28 cellular contexts compared by ENCODE assay signal in genomic region chr2:42040643-42041277, GRCh38. TPM values are rescaled to one million over a fixed set of nuclear protein-coding genes. Genes with fewer than 3 reads are reported as not detected.
DNase-seq lines count a peak whose midpoint lies in the region; ATAC-seq, FAIRE-seq and TF ChIP-seq lines count a peak whose summit lies in the region.
"Had no signal": no experiment of that assay in that cellular context is flagged by ENCODE, and none has a peak within 500 bp of the region (broad histone marks: within the 10 kb centered on the region; RNA-seq: fewer than 3 reads in every experiment).

No MANE protein-coding gene starts in this region.

- H3K36me3 ChIP-seq in HEK293 (ENCODE audit: control insufficient read depth in 2 of 2, insufficient read depth in 1 of 2, low read length in 2 of 2): no peaks in the 10 kb centered on the region
- H3K36me3 ChIP-seq: esophagus squamous epithelium, suprapubic skin had no signal

- no peak for ATAC-seq in activated T-cell treated with anti-CD3 and anti-CD28 coated beads, Interleukin-2, amount 50 U/mL, for 72 hours (replicated peaks in 1 of 2)
- no peak for ATAC-seq in HG03521 (IDR thresholded peaks at IDR 0.05; ENCODE audit: unreplicated experiment)
- ATAC-seq: activated naive CD4-positive, alpha-beta T cell treated with anti-CD3 and anti-CD28 coated beads, Interleukin-2, amount 50 U/mL, for 72 hours; activated T-helper 17 cell treated with anti-CD3 and anti-CD28 coated beads, Interleukin-2, amount 50 U/mL, for 72 hours; effector memory CD8-positive, alpha-beta T cell; left lobe of liver; naive thymus-derived CD8-positive, alpha-beta T cell; stimulated activated effector memory CD8-positive, alpha-beta T cell treated with anti-CD3 and anti-CD28 coated beads, Interleukin-12 subunit alpha, Interleukin-12 subunit beta, amount 100 ng/mL, for 72 hours had no signal

- no peak overlapping the region for H3K4me3 Mint-ChIP-seq in neural crest cell
- H3K4me3 Mint-ChIP-seq in activated T-cell treated with anti-CD3 and anti-CD28 coated beads, Interleukin-2, amount 50 U/mL, for 72 hours: no peak overlapping the region
- H3K4me3 Mint-ChIP-seq: activated T-helper 17 cell treated with anti-CD3 and anti-CD28 coated beads, Interleukin-2, amount 50 U/mL, for 72 hours; CD4-positive, alpha-beta memory T cell; effector memory CD8-positive, alpha-beta T cell; mesothelial cell of epicardium; naive thymus-derived CD8-positive, alpha-beta T cell; stimulated activated effector memory CD8-positive, alpha-beta T cell treated with anti-CD3 and anti-CD28 coated beads, Interleukin-12 subunit alpha, Interleukin-12 subunit beta, amount 100 ng/mL, for 72 hours; T-helper 2 cell treated with Interferon-gamma antibody and Interleukin-4, amounts not matched to agents 5 μg/mL and 100 μg/mL, for 36 hours had no signal

- H3K27ac Mint-ChIP-seq in neural crest cell (ENCODE audit: unreplicated experiment): no peak overlapping the region
- no peak overlapping the region for H3K27ac Mint-ChIP-seq in activated T-cell treated with anti-CD3 and anti-CD28 coated beads, Interleukin-2, amount 50 U/mL, for 72 hours
- H3K27ac Mint-ChIP-seq: activated naive CD4-positive, alpha-beta T cell treated with anti-CD3 and anti-CD28 coated beads, Interleukin-2, amount 50 U/mL, for 72 hours; activated T-helper 17 cell treated with anti-CD3 and anti-CD28 coated beads, Interleukin-2, amount 50 U/mL, for 72 hours; effector memory CD8-positive, alpha-beta T cell; mesothelial cell of epicardium; stimulated activated effector memory CD8-positive, alpha-beta T cell treated with anti-CD3 and anti-CD28 coated beads, Interleukin-12 subunit alpha, Interleukin-12 subunit beta, amount 100 ng/mL, for 72 hours; T-helper 2 cell treated with Interferon-gamma antibody and Interleukin-4, amounts not matched to agents 5 μg/mL and 100 μg/mL, for 36 hours had no signal

- H3K4me3 ChIP-seq in HEK293 (ENCODE audit: low read depth, low read length) (no peak overlapping the region), coronary artery (no peak overlapping the region)
- H3K4me3 ChIP-seq: esophagus squamous epithelium, suprapubic skin had no signal

- H3K27ac ChIP-seq in HEK293 (ENCODE audit: extremely low read depth, low read depth, low read length) (no peak overlapping the region), coronary artery (no peak overlapping the region)
- H3K27ac ChIP-seq: esophagus squamous epithelium, suprapubic skin, VCaP had no signal

- no peak for FAIRE-seq in D721Med (lab: Jason Lieb, UNC)
- FAIRE-seq: G401.6, RCC 7860 had no signal

- no peaks in the 10 kb centered on the region for H3K4me1 ChIP-seq in HEK293 (ENCODE audit: control insufficient read depth, insufficient read depth, low read length)
- H3K4me1 ChIP-seq: suprapubic skin had no signal

- no peaks in the 10 kb centered on the region for H3K9me3 Mint-ChIP-seq in neural crest cell
- no peaks in the 10 kb centered on the region for H3K9me3 Mint-ChIP-seq in activated T-cell treated with anti-CD3 and anti-CD28 coated beads, Interleukin-2, amount 50 U/mL, for 72 hours
- H3K9me3 Mint-ChIP-seq: activated naive CD4-positive, alpha-beta T cell treated with anti-CD3 and anti-CD28 coated beads, Interleukin-2, amount 50 U/mL, for 72 hours; activated T-helper 17 cell treated with anti-CD3 and anti-CD28 coated beads, Interleukin-2, amount 50 U/mL, for 72 hours; effector memory CD8-positive, alpha-beta T cell; mesothelial cell of epicardium; naive thymus-derived CD8-positive, alpha-beta T cell; stimulated activated effector memory CD8-positive, alpha-beta T cell treated with anti-CD3 and anti-CD28 coated beads, Interleukin-12 subunit alpha, Interleukin-12 subunit beta, amount 100 ng/mL, for 72 hours; T-helper 2 cell treated with Interferon-gamma antibody and Interleukin-4, amounts not matched to agents 5 μg/mL and 100 μg/mL, for 36 hours had no signal

- CTCF ChIA-PET in HEK293 (lab: Yijun Ruan, JAX): interaction anchor here (0.6 to 1.0 kb wide), 3 partner anchors 14 to 180 kb away, joined by 3 to 4 read pairs (median 4); no protein-coding TSS in a partner anchor

- POLR2A ChIA-PET in HEK293 (lab: Yijun Ruan, JAX): no interaction called here

- no peaks in the 10 kb centered on the region for H3K9me3 ChIP-seq in HEK293 (ENCODE audit: control insufficient read depth, insufficient read depth, low read depth, low read length)
- H3K9me3 ChIP-seq: esophagus squamous epithelium, suprapubic skin had no signal

- TF ChIP-seq CTCF in D721Med (IDR thresholded peaks at IDR 0.05; ENCODE audit: insufficient read depth, missing control alignments) (peak; percentile 15), HEK293 (tag by site-specific recombination; IDR thresholded peaks at IDR 0.05) (no peak), coronary artery (IDR thresholded peaks at IDR 0.05) (no peak), neural crest cell (conservative IDR thresholded peaks at IDR 0.05) (peak; percentile 17)

- intact Hi-C loops in head of caudate nucleus (cut with DNase I): loop anchor here (5.0 kb wide), 1 partner anchor 68 kb away; no protein-coding TSS in a partner anchor

- DNase-seq in D721Med (ENCODE audit: insufficient read length, low spot score): no peak
- DNase-seq in coronary artery (ENCODE audit: low spot score): peak; percentile 69
- no peak for DNase-seq in neural crest cell (ENCODE audit: low read depth, low spot score)
- no peak for DNase-seq in activated T-cell treated with anti-CD3 and anti-CD28 coated beads, Interleukin-2, amount 50 U/mL, for 72 hours
- no peak for DNase-seq in OCI-M1 (lab: John Stamatoyannopoulos, UW)
- no peak for DNase-seq in head of caudate nucleus
- DNase-seq: activated CD4-positive, alpha-beta T cell treated with anti-CD3 and anti-CD28 coated beads, Interleukin-2, amount 50 U/mL, for 1 hour; aorta; CD4-positive, alpha-beta memory T cell; effector memory CD8-positive, alpha-beta T cell; esophagus squamous epithelium; naive thymus-derived CD8-positive, alpha-beta T cell; NCI-H1048; NCI-H187 treated with DMSO at 0.1 percent for 48 hours; NK-92 treated with Interleukin-12 subunit alpha and Interleukin-12 subunit beta, amount 100 ng/mL, for 24 hours; stimulated activated CD4-positive, alpha-beta T cell treated with anti-CD3 and anti-CD28 coated beads, Interleukin-1b, Interleukin-23, amount 100 ng/mL, for 48 hours had no signal

- no peaks in the 10 kb centered on the region for H3K36me3 Mint-ChIP-seq in neural crest cell (ENCODE audit: low read depth)
- no peaks in the 10 kb centered on the region for H3K36me3 Mint-ChIP-seq in activated T-cell treated with anti-CD3 and anti-CD28 coated beads, Interleukin-2, amount 50 U/mL, for 72 hours (ENCODE audit: insufficient read depth in 2 of 2)
- H3K36me3 Mint-ChIP-seq: activated naive CD4-positive, alpha-beta T cell treated with anti-CD3 and anti-CD28 coated beads, Interleukin-2, amount 50 U/mL, for 72 hours; CD4-positive, alpha-beta memory T cell; mesothelial cell of epicardium; stimulated activated effector memory CD8-positive, alpha-beta T cell treated with anti-CD3 and anti-CD28 coated beads, Interleukin-12 subunit alpha, Interleukin-12 subunit beta, amount 100 ng/mL, for 72 hours had no signal

- no peaks in the 10 kb centered on the region for H3K27me3 Mint-ChIP-seq in neural crest cell (ENCODE audit: low read depth)
- H3K27me3 Mint-ChIP-seq in activated T-cell treated with anti-CD3 and anti-CD28 coated beads, Interleukin-2, amount 50 U/mL, for 72 hours (ENCODE audit: low read depth): peaks cover 47% of the 10 kb centered on the region

- peaks cover 38% of the 10 kb centered on the region for H3K4me1 Mint-ChIP-seq in neural crest cell
- H3K4me1 Mint-ChIP-seq in activated T-cell treated with anti-CD3 and anti-CD28 coated beads, Interleukin-2, amount 50 U/mL, for 72 hours (ENCODE audit: low read depth): no peaks in the 10 kb centered on the region
- H3K4me1 Mint-ChIP-seq: activated T-helper 17 cell treated with anti-CD3 and anti-CD28 coated beads, Interleukin-2, amount 50 U/mL, for 72 hours; stimulated activated effector memory CD8-positive, alpha-beta T cell treated with anti-CD3 and anti-CD28 coated beads, Interleukin-12 subunit alpha, Interleukin-12 subunit beta, amount 100 ng/mL, for 72 hours had no signal

TF ChIP-seq in HEK293, 187 proteins besides CTCF, POLR2A, EP300 and RAD21:
- TF ChIP-seq OSR2 (tag by site-specific recombination; IDR thresholded peaks at IDR 0.05) (no peak), ZNF449 (tag by site-specific recombination; IDR thresholded peaks at IDR 0.05) (peak; percentile 67; the same call in 1 of the 2 replicates)

RNA-seq across cellular contexts. Expression of gene PKDCC, which starts 7.1 kb away (rescaled TPM):
- 74.4 and 81.9 TPM in 2 replicates for total RNA-seq in neural crest cell
- total RNA-seq in activated T-cell treated with anti-CD3 and anti-CD28 coated beads, Interleukin-2, amount 50 U/mL, for 72 hours: not detected
- total RNA-seq: activated naive CD4-positive, alpha-beta T cell treated with anti-CD3 and anti-CD28 coated beads, Interleukin-2, amount 50 U/mL, for 72 hours; activated T-helper 17 cell treated with anti-CD3 and anti-CD28 coated beads, Interleukin-2, amount 50 U/mL, for 72 hours; CD4-positive, alpha-beta memory T cell; naive thymus-derived CD8-positive, alpha-beta T cell had no signal

Comparison
In these comparisons a context has a peak if more than half of its experiments do, and no peak if none do; other contexts are left out.
1. CTCF ChIP-seq: peak in D721Med (single experiment) and neural crest cell (single experiment); none in HEK293 (single experiment) and coronary artery (single experiment).
2. RNA of gene PKDCC, which starts 7.1 kb away (total RNA-seq): 74.4 to 81.9 TPM in neural crest cell; not detected in activated T-cell treated with anti-CD3 and anti-CD28 coated beads, Interleukin-2, amount 50 U/mL, for 72 hours; every median in the first group is over 10 times any median in the second.